Comparison of ENCODE assay signal across 12 cellular contexts in genomic region chr1:169508432-169509338, GRCh38. TPM values are rescaled to one million over a fixed set of nuclear protein-coding genes. Genes with fewer than 3 reads are reported as not detected.
DNase-seq lines count a peak whose midpoint lies in the region; ATAC-seq and TF ChIP-seq lines count a peak whose summit lies in the region.
"Had no signal": no experiment of that assay in that cellular context is flagged by ENCODE, and none has a peak within 500 bp of the region (broad histone marks: within the 10 kb centered on the region; RNA-seq: fewer than 3 reads in every experiment).

No MANE protein-coding gene starts in this region.

- H3K27ac Mint-ChIP-seq in activated T-cell treated with anti-CD3 and anti-CD28 coated beads, Interleukin-2, amount 50 U/mL, for 24 hours, result peak overlapping the region; percentile 42
- H3K27ac Mint-ChIP-seq in stimulated activated effector memory CD8-positive, alpha-beta T cell treated with anti-CD3 and anti-CD28 coated beads, Interleukin-12 subunit alpha, Interleukin-12 subunit beta, amount 100 ng/mL, for 72 hours, result peak overlapping the region; percentile 12
- H3K27ac Mint-ChIP-seq: HFFc6, mesothelial cell of epicardium had no signal

- no peak for DNase-seq in activated T-cell treated with anti-CD3 and anti-CD28 coated beads, Interleukin-2, amount 50 U/mL, for 24 hours
- no peak for DNase-seq in activated T-cell treated with anti-CD3 and anti-CD28 coated beads, Interleukin-2, amount 50 U/mL, for 4 hours
- DNase-seq in NCI-H69 (lab: John Stamatoyannopoulos, UW) (peak; percentile 73), fibroblast of villous mesenchyme (ENCODE audit: low read depth) (peak; percentile 8)
- no peak for DNase-seq in stimulated activated effector memory CD8-positive, alpha-beta T cell treated with anti-CD3 and anti-CD28 coated beads, Interleukin-12 subunit alpha, Interleukin-12 subunit beta, amount 100 ng/mL, for 72 hours (ENCODE audit: low spot score in 2 of 2)
- DNase-seq: HFFc6, NCI-H1105 treated with DMSO at 0.1 percent for 48 hours, T1000 had no signal

- peaks cover 2% of the 10 kb centered on the region for H3K9me3 Mint-ChIP-seq in activated T-cell treated with anti-CD3 and anti-CD28 coated beads, Interleukin-2, amount 50 U/mL, for 24 hours
- no peaks in the 10 kb centered on the region for H3K9me3 Mint-ChIP-seq in activated T-cell treated with anti-CD3 and anti-CD28 coated beads, Interleukin-2, amount 50 U/mL, for 4 hours
- no peaks in the 10 kb centered on the region for H3K9me3 Mint-ChIP-seq in stimulated activated effector memory CD8-positive, alpha-beta T cell treated with anti-CD3 and anti-CD28 coated beads, Interleukin-12 subunit alpha, Interleukin-12 subunit beta, amount 100 ng/mL, for 72 hours
- H3K9me3 Mint-ChIP-seq: HFFc6, mesothelial cell of epicardium had no signal

- TF ChIP-seq CTCF in fibroblast of villous mesenchyme (IDR thresholded peaks at IDR 0.05; ENCODE audit: insufficient read depth, low read depth, low read length), result no peak

- H3K4me3 ChIP-seq in fibroblast of villous mesenchyme (ENCODE audit: low read depth, low read length), result no peak overlapping the region

- peaks cover 40% of the 10 kb centered on the region for H3K4me1 Mint-ChIP-seq in activated T-cell treated with anti-CD3 and anti-CD28 coated beads, Interleukin-2, amount 50 U/mL, for 24 hours (ENCODE audit: low read depth)
- H3K4me1 Mint-ChIP-seq in activated T-cell treated with anti-CD3 and anti-CD28 coated beads, Interleukin-2, amount 50 U/mL, for 4 hours (ENCODE audit: low read depth), result peaks cover 20% of the 10 kb centered on the region
- H3K4me1 Mint-ChIP-seq in stimulated activated effector memory CD8-positive, alpha-beta T cell treated with anti-CD3 and anti-CD28 coated beads, Interleukin-12 subunit alpha, Interleukin-12 subunit beta, amount 100 ng/mL, for 72 hours, result peaks cover 6% of the 10 kb centered on the region
- H3K4me1 Mint-ChIP-seq: mesothelial cell of epicardium had no signal

- peaks cover 37% of the 10 kb centered on the region for H3K36me3 Mint-ChIP-seq in activated T-cell treated with anti-CD3 and anti-CD28 coated beads, Interleukin-2, amount 50 U/mL, for 24 hours (ENCODE audit: low read depth)
- peaks cover 14% of the 10 kb centered on the region for H3K36me3 Mint-ChIP-seq in activated T-cell treated with anti-CD3 and anti-CD28 coated beads, Interleukin-2, amount 50 U/mL, for 4 hours (ENCODE audit: insufficient read depth)
- peaks cover 9% of the 10 kb centered on the region for H3K36me3 Mint-ChIP-seq in stimulated activated effector memory CD8-positive, alpha-beta T cell treated with anti-CD3 and anti-CD28 coated beads, Interleukin-12 subunit alpha, Interleukin-12 subunit beta, amount 100 ng/mL, for 72 hours
- H3K36me3 Mint-ChIP-seq: mesothelial cell of epicardium had no signal

- H3K4me3 Mint-ChIP-seq in activated T-cell treated with anti-CD3 and anti-CD28 coated beads, Interleukin-2, amount 50 U/mL, for 24 hours, result no peak overlapping the region
- no peak overlapping the region for H3K4me3 Mint-ChIP-seq in activated T-cell treated with anti-CD3 and anti-CD28 coated beads, Interleukin-2, amount 50 U/mL, for 4 hours
- H3K4me3 Mint-ChIP-seq in stimulated activated effector memory CD8-positive, alpha-beta T cell treated with anti-CD3 and anti-CD28 coated beads, Interleukin-12 subunit alpha, Interleukin-12 subunit beta, amount 100 ng/mL, for 72 hours, result no peak overlapping the region
- H3K4me3 Mint-ChIP-seq: HFFc6, mesothelial cell of epicardium had no signal

- H3K27me3 Mint-ChIP-seq in activated T-cell treated with anti-CD3 and anti-CD28 coated beads, Interleukin-2, amount 50 U/mL, for 24 hours, result no peaks in the 10 kb centered on the region
- no peaks in the 10 kb centered on the region for H3K27me3 Mint-ChIP-seq in activated T-cell treated with anti-CD3 and anti-CD28 coated beads, Interleukin-2, amount 50 U/mL, for 4 hours (ENCODE audit: low read depth)

- no peak for ATAC-seq in activated T-cell treated with anti-CD3 and anti-CD28 coated beads, Interleukin-2, amount 50 U/mL, for 4 hours
- no peak for ATAC-seq in stimulated activated effector memory CD8-positive, alpha-beta T cell treated with anti-CD3 and anti-CD28 coated beads, Interleukin-12 subunit alpha, Interleukin-12 subunit beta, amount 100 ng/mL, for 72 hours
- ATAC-seq in HG03469 (IDR thresholded peaks at IDR 0.05; ENCODE audit: unreplicated experiment) (no peak), HG03196 (IDR thresholded peaks at IDR 0.05; ENCODE audit: unreplicated experiment) (no peak), GM18868 (IDR thresholded peaks at IDR 0.05; ENCODE audit: unreplicated experiment) (no peak)

RNA-seq across cellular contexts. Expression of gene SLC19A2, which starts 22.9 kb away (rescaled TPM):
- total RNA-seq in activated T-cell treated with anti-CD3 and anti-CD28 coated beads, Interleukin-2, amount 50 U/mL, for 4 hours, result 10 to 100 TPM in 2 of 3 donors, 1 to 10 TPM in 1; 9.1 to 13.5 (median 12.0) TPM
- total RNA-seq in fibroblast of villous mesenchyme, result 7.3 and 7.7 TPM in 2 replicates

Comparison
In these comparisons a context has a peak if more than half of its experiments do, and no peak if none do; other contexts are left out.
1. DNase-seq: peak in NCI-H69 (single experiment) and fibroblast of villous mesenchyme (single experiment); none in activated T-cell treated with anti-CD3 and anti-CD28 coated beads, Interleukin-2, amount 50 U/mL, for 24 hours (single experiment), activated T-cell treated with anti-CD3 and anti-CD28 coated beads, Interleukin-2, amount 50 U/mL, for 4 hours (single experiment) and stimulated activated effector memory CD8-positive, alpha-beta T cell treated with anti-CD3 and anti-CD28 coated beads, Interleukin-12 subunit alpha, Interleukin-12 subunit beta, amount 100 ng/mL, for 72 hours (0 of 2).